18 cellular contexts compared by ENCODE assay signal in genomic region chr9:135793221-135794056, GRCh38.
DNase-seq lines count a peak whose midpoint lies in the region; ATAC-seq and TF ChIP-seq lines count a peak whose summit lies in the region.
"Had no signal": no experiment of that assay in that cellular context is flagged by ENCODE, and none has a peak within 500 bp of the region (broad histone marks: within the 10 kb centered on the region; RNA-seq: fewer than 3 reads in every experiment).

No MANE protein-coding gene starts in this region.

- BruUV-seq in Panc1 (replicated peaks; lab: Mats Ljungman, UMichigan) = no TSS peak

- 84% methylated on average over 16 of the region's 16 CpGs for WGBS in right cardiac atrium

- H3K4me3 ChIP-seq in right cardiac atrium (ENCODE audit: low read length) (no peak overlapping the region), Panc1 (ENCODE audit: low read depth in 2 of 2, low read length in 2 of 2) (no peak overlapping the region), lower lobe of right lung (no peak overlapping the region)
- H3K4me3 ChIP-seq: A549; BLaER1 treated with 17β-estradiol and CSF1 and Interleukin-3, amounts not matched to agents 10 nM and 100 nM had no signal

- H3K27ac ChIP-seq in right cardiac atrium (ENCODE audit: low read length) (no peak overlapping the region), Panc1 (ENCODE audit: low read length) (no peak overlapping the region), lower lobe of right lung (no peak overlapping the region)
- H3K27ac ChIP-seq: A549; BLaER1 treated with 17β-estradiol and CSF1 and Interleukin-3, amounts not matched to agents 10 nM and 100 nM had no signal

- intact Hi-C loops in right cardiac atrium (cut with DNase I) = no loop called here
- intact Hi-C loops in left ventricle myocardium superior (cut with micrococcal nuclease) = no loop called here
- intact Hi-C loops in Panc1 (cut with micrococcal nuclease; ENCODE audit: unreplicated experiment) = no loop called here
- intact Hi-C loops in lower lobe of right lung (cut with DNase I) = no loop called here

- CTCF ChIA-PET in Panc1 (lab: Charles Lee) = no interaction called here

- ATAC-seq in right cardiac atrium (no peak), left ventricle myocardium superior (no peak), Panc1 (no peak), lower lobe of right lung (no peak)
- peak; percentile 5 for ATAC-seq in stimulated activated memory B cell treated with anti-CD40 and anti-IgM and Interleukin-4, amounts not matched to agents 10 μg/mL and 1 μg/mL and 100 μg/mL, for 72 hours

- no peaks in the 10 kb centered on the region for H3K9me3 ChIP-seq in right cardiac atrium (ENCODE audit: control insufficient read depth, low read length)
- no peaks in the 10 kb centered on the region for H3K9me3 ChIP-seq in Panc1 (ENCODE audit: control insufficient read depth, insufficient read depth, low read depth, low read length)
- no peaks in the 10 kb centered on the region for H3K9me3 ChIP-seq in lower lobe of right lung
- H3K9me3 ChIP-seq: A549; BE2C; BLaER1 treated with 17β-estradiol and CSF1 and Interleukin-3, amounts not matched to agents 10 nM and 100 nM had no signal

- peak in 2 of 3 donors; percentile 26 to 39 for DNase-seq in right cardiac atrium
- DNase-seq in left ventricle myocardium superior = no peak
- DNase-seq in Panc1 (ENCODE audit: low read depth, low spot score) = no peak
- DNase-seq in lower lobe of right lung = no peak
- DNase-seq in glomerular visceral epithelial cell (ENCODE audit: extremely low spot score) = no peak
- DNase-seq: ACHN; AML-193; BE2C; Calu3; CD4-positive, alpha-beta memory T cell; COR-L47; DMS79 treated with DMSO at 0.1 percent for 48 hours; GF-D8; GOT3; HCEC 1CT had no signal

- H3K36me3 ChIP-seq in Panc1 (ENCODE audit: control insufficient read depth, insufficient read depth, low read length) = no peaks in the 10 kb centered on the region
- no peaks in the 10 kb centered on the region for H3K36me3 ChIP-seq in lower lobe of right lung
- H3K36me3 ChIP-seq: BLaER1 treated with 17β-estradiol and CSF1 and Interleukin-3, amounts not matched to agents 10 nM and 100 nM had no signal

- no peak overlapping the region for H3K27ac Mint-ChIP-seq in stimulated activated memory B cell treated with anti-CD40 and anti-IgM and Interleukin-4, amounts not matched to agents 10 μg/mL and 1 μg/mL and 100 μg/mL, for 72 hours

- POLR2A ChIA-PET in Panc1 (lab: Charles Lee) = interaction anchor here (0.7 kb wide), 1 partner anchor 75 kb away, joined by 4 read pairs; no protein-coding TSS in a partner anchor

- no peak overlapping the region for H3K4me3 Mint-ChIP-seq in stimulated activated memory B cell treated with anti-CD40 and anti-IgM and Interleukin-4, amounts not matched to agents 10 μg/mL and 1 μg/mL and 100 μg/mL, for 72 hours
- H3K4me3 Mint-ChIP-seq: CD4-positive, alpha-beta memory T cell had no signal

- H3K27me3 ChIP-seq in right cardiac atrium (ENCODE audit: control insufficient read depth, insufficient read depth) (no peaks in the 10 kb centered on the region), Panc1 (ENCODE audit: control insufficient read depth, insufficient read depth, low read length) (no peaks in the 10 kb centered on the region), lower lobe of right lung (ENCODE audit: low read depth) (no peaks in the 10 kb centered on the region)
- H3K27me3 ChIP-seq: BE2C; BLaER1 treated with 17β-estradiol and CSF1 and Interleukin-3, amounts not matched to agents 10 nM and 100 nM had no signal

- H3K4me1 Mint-ChIP-seq in stimulated activated memory B cell treated with anti-CD40 and anti-IgM and Interleukin-4, amounts not matched to agents 10 μg/mL and 1 μg/mL and 100 μg/mL, for 72 hours = no peaks in the 10 kb centered on the region

- H3K9me3 Mint-ChIP-seq in stimulated activated memory B cell treated with anti-CD40 and anti-IgM and Interleukin-4, amounts not matched to agents 10 μg/mL and 1 μg/mL and 100 μg/mL, for 72 hours = no peaks in the 10 kb centered on the region
- H3K9me3 Mint-ChIP-seq: CD4-positive, alpha-beta memory T cell had no signal

- H3K27me3 Mint-ChIP-seq in stimulated activated memory B cell treated with anti-CD40 and anti-IgM and Interleukin-4, amounts not matched to agents 10 μg/mL and 1 μg/mL and 100 μg/mL, for 72 hours = peaks cover 24% of the 10 kb centered on the region
- H3K27me3 Mint-ChIP-seq: CD4-positive, alpha-beta memory T cell had no signal

- in situ Hi-C loops in Panc1 (cut with HindIII; ENCODE audit: low pct_unique_long_range_greater_than_20kb, low sequenced_read_pairs) = no loop called here

- H3K4me1 ChIP-seq in right cardiac atrium (ENCODE audit: control insufficient read depth, insufficient read depth, low read length) (no peaks in the 10 kb centered on the region), Panc1 (ENCODE audit: control insufficient read depth, insufficient read depth, low read length) (no peaks in the 10 kb centered on the region), lower lobe of right lung (no peaks in the 10 kb centered on the region)

- no peaks in the 10 kb centered on the region for H3K36me3 Mint-ChIP-seq in stimulated activated memory B cell treated with anti-CD40 and anti-IgM and Interleukin-4, amounts not matched to agents 10 μg/mL and 1 μg/mL and 100 μg/mL, for 72 hours
- H3K36me3 Mint-ChIP-seq: CD4-positive, alpha-beta memory T cell had no signal

- TF ChIP-seq CTCF in Panc1 (IDR thresholded peaks at IDR 0.05) (peak; percentile 13), lower lobe of right lung (IDR thresholded peaks at IDR 0.05) (no peak)

Comparison
In these comparisons a context has a peak if more than half of its experiments do, and no peak if none do; other contexts are left out.
1. DNase-seq: peak in right cardiac atrium (2 of 3); none in left ventricle myocardium superior (single experiment), Panc1 (single experiment), lower lobe of right lung (single experiment) and glomerular visceral epithelial cell (single experiment).